ENCODE assay signal across 12 cellular contexts in genomic region chr17:81052199-81052997, GRCh38. TPM values are rescaled to one million over a fixed set of nuclear protein-coding genes. Genes with fewer than 3 reads are reported as not detected.
A peak's percentile ranks its signal among the peaks of the same experiment; 100 is the strongest.
DNase-seq lines count a peak whose midpoint lies in the region; ATAC-seq and TF ChIP-seq lines count a peak whose summit lies in the region.
"Had no signal": no experiment of that assay in that cellular context is flagged by ENCODE, and none has a peak within 500 bp of the region (broad histone marks: within the 10 kb centered on the region; RNA-seq: fewer than 3 reads in every experiment).

No MANE protein-coding gene starts in this region.

- no peak overlapping the region for H3K56ac ChIP-seq in H9 (ENCODE audit: insufficient read length, low read depth, low read length)

- H3K79me2 ChIP-seq in H9 (ENCODE audit: insufficient read depth, low read length): peaks cover 2% of the 10 kb centered on the region; the same call in 1 of the 2 replicates

- no peak overlapping the region for H2AFZ ChIP-seq in H9 (ENCODE audit: low read length)

- H3K23ac ChIP-seq in H9 (ENCODE audit: insufficient read length, low read depth, low read length): no peak overlapping the region

- no peak overlapping the region for H3K14ac ChIP-seq in H9 (ENCODE audit: insufficient read depth, low read length)

- WGBS in H9 (ENCODE audit: extremely low coverage, insufficient read length, low lambda C conversion rate): no CpG with 5 or more reads among the region's 31 CpGs

- H3K18ac ChIP-seq in H9 (ENCODE audit: insufficient read length, low read depth, low read length): no peak overlapping the region

- DNase-seq in H9 (peak; percentile 51), RPMI8226 (peak; percentile 88), left cardiac atrium (peak; percentile 69), gastrocnemius medialis (no peak), DMS53 (lab: John Stamatoyannopoulos, UW) (no peak), NCI-H1105 treated with DMSO at 0.1 percent for 48 hours (lab: John Stamatoyannopoulos, UW) (no peak)
- DNase-seq in activated CD4-positive, alpha-beta T cell treated with anti-CD3 and anti-CD28 coated beads for 36 hours: no peak
- DNase-seq: CD8-positive, alpha-beta T cell; effector memory CD4-positive, alpha-beta T cell; naive thymus-derived CD4-positive, alpha-beta T cell had no signal

- TF ChIP-seq CTCF in H9 (conservative IDR thresholded peaks at IDR 0.05): no peak
- no peak for TF ChIP-seq CTCF in gastrocnemius medialis (IDR thresholded peaks at IDR 0.05 in 4 of 5, conservative IDR thresholded peaks at IDR 0.05 in 1 of 5)

- no peak overlapping the region for H3K4me2 ChIP-seq in H9 (ENCODE audit: insufficient read depth, insufficient read length, low read length)

- H3K36me3 Mint-ChIP-seq in H9 (ENCODE audit: insufficient read depth in 1 of 3, low read depth in 3 of 3): no peaks in the 10 kb centered on the region; a peak in 1 of 7 replicates
- no peaks in the 10 kb centered on the region for H3K36me3 Mint-ChIP-seq in activated CD4-positive, alpha-beta T cell treated with anti-CD3 and anti-CD28 coated beads for 36 hours (ENCODE audit: low read depth)
- H3K36me3 Mint-ChIP-seq: CD8-positive, alpha-beta T cell; naive thymus-derived CD4-positive, alpha-beta T cell had no signal

- intact Hi-C loops in left cardiac atrium (cut with DNase I) (no loop called here), gastrocnemius medialis (cut with DNase I; ENCODE audit: low total_unique reads) (no loop called here)
- intact Hi-C loops in activated CD4-positive, alpha-beta T cell treated with anti-CD3 and anti-CD28 coated beads for 36 hours (cut with DNase I, micrococcal nuclease): no loop called here

- H3K4me1 Mint-ChIP-seq in H9: peaks cover 14 to 26% of the 10 kb centered on the region in 2 experiments
- H3K4me1 Mint-ChIP-seq in activated CD4-positive, alpha-beta T cell treated with anti-CD3 and anti-CD28 coated beads for 36 hours: peaks cover 7% of the 10 kb centered on the region

- no peak overlapping the region for H2AK5ac ChIP-seq in H9 (ENCODE audit: insufficient read length, low read length)

- H2BK5ac ChIP-seq in H9 (ENCODE audit: insufficient read length, low read length): no peak overlapping the region

- H2BK15ac ChIP-seq in H9 (ENCODE audit: low read depth, low read length): no peak overlapping the region

- no peak overlapping the region for H4K91ac ChIP-seq in H9 (ENCODE audit: insufficient read length, low read depth, low read length)

- no peak overlapping the region for H2BK12ac ChIP-seq in H9 (ENCODE audit: insufficient read length, low read depth, low read length)

- H3K36me3 ChIP-seq in gastrocnemius medialis: no peaks in the 10 kb centered on the region

- in situ Hi-C loops in gastrocnemius medialis (cut with MboI; ENCODE audit: low sequenced_read_pairs in 4 of 4): no loop called here

- no peak overlapping the region for H3K9ac ChIP-seq in H9 (ENCODE audit: extremely low read depth, insufficient read length, low read length)

- no peak overlapping the region for H2BK20ac ChIP-seq in H9 (ENCODE audit: low read depth, low read length, poor library complexity, severe bottlenecking)

- POLR2A ChIA-PET in activated CD4-positive, alpha-beta T cell treated with anti-CD3 and anti-CD28 coated beads for 36 hours (lab: Charles Lee): no interaction called here

- no peak overlapping the region; a peak in 2 of 5 replicates for H3K4me3 Mint-ChIP-seq in H9
- no peak overlapping the region for H3K4me3 Mint-ChIP-seq in activated CD4-positive, alpha-beta T cell treated with anti-CD3 and anti-CD28 coated beads for 36 hours
- H3K4me3 Mint-ChIP-seq: CD8-positive, alpha-beta T cell; naive thymus-derived CD4-positive, alpha-beta T cell; stimulated activated naive CD8-positive, alpha-beta T cell treated with anti-CD3 and anti-CD28 coated beads, Interleukin-15, Interleukin-2, amounts not matched to agents 100 ng/mL and 50 ng/mL, for 24 hours had no signal

- no peaks in the 10 kb centered on the region for H3K79me1 ChIP-seq in H9 (ENCODE audit: insufficient read depth, low read depth, low read length, poor library complexity, severe bottlenecking)

- H3K27ac Mint-ChIP-seq in H9: peak overlapping the region; percentile 39 to 89 (median 83); a peak in 4 of 7 replicates
- no peak overlapping the region for H3K27ac Mint-ChIP-seq in activated CD4-positive, alpha-beta T cell treated with anti-CD3 and anti-CD28 coated beads for 36 hours
- H3K27ac Mint-ChIP-seq: CD8-positive, alpha-beta T cell; stimulated activated naive CD8-positive, alpha-beta T cell treated with anti-CD3 and anti-CD28 coated beads, Interleukin-15, Interleukin-2, amounts not matched to agents 100 ng/mL and 50 ng/mL, for 24 hours had no signal

- no peak overlapping the region for H3T11ph ChIP-seq in H9 (ENCODE audit: low read length)

- TF ChIP-seq POLR2A in gastrocnemius medialis (IDR thresholded peaks at IDR 0.05): no peak

- no peaks in the 10 kb centered on the region for H3K27me3 Mint-ChIP-seq in H9 (ENCODE audit: low read depth)
- no peaks in the 10 kb centered on the region for H3K27me3 Mint-ChIP-seq in activated CD4-positive, alpha-beta T cell treated with anti-CD3 and anti-CD28 coated beads for 36 hours
- H3K27me3 Mint-ChIP-seq: naive thymus-derived CD4-positive, alpha-beta T cell; stimulated activated naive CD8-positive, alpha-beta T cell treated with anti-CD3 and anti-CD28 coated beads, Interleukin-15, Interleukin-2, amounts not matched to agents 100 ng/mL and 50 ng/mL, for 24 hours had no signal

- peak overlapping the region in 1 of 4 donors; percentile 18 for H3K4me3 ChIP-seq in gastrocnemius medialis

- H3K9me3 ChIP-seq in H9 (ENCODE audit: control insufficient read depth, low read depth, low read length) (no peaks in the 10 kb centered on the region), gastrocnemius medialis (no peaks in the 10 kb centered on the region)

- H3K23me2 ChIP-seq in H9 (ENCODE audit: insufficient read length, low read depth, low read length, poor library complexity, severe bottlenecking): no peaks in the 10 kb centered on the region

- H3K4ac ChIP-seq in H9 (ENCODE audit: low read depth, low read length): no peak overlapping the region

- CTCF ChIA-PET in activated CD4-positive, alpha-beta T cell treated with anti-CD3 and anti-CD28 coated beads for 36 hours (lab: Charles Lee): interaction anchor here (0.6 kb wide), 1 partner anchor 580 kb away, joined by 3 read pairs; no protein-coding TSS in a partner anchor

- H3K9me3 Mint-ChIP-seq in H9: no peaks in the 10 kb centered on the region
- no peaks in the 10 kb centered on the region for H3K9me3 Mint-ChIP-seq in activated CD4-positive, alpha-beta T cell treated with anti-CD3 and anti-CD28 coated beads for 36 hours (ENCODE audit: low read depth)
- H3K9me3 Mint-ChIP-seq: CD8-positive, alpha-beta T cell; naive thymus-derived CD4-positive, alpha-beta T cell; stimulated activated naive CD8-positive, alpha-beta T cell treated with anti-CD3 and anti-CD28 coated beads, Interleukin-15, Interleukin-2, amounts not matched to agents 100 ng/mL and 50 ng/mL, for 24 hours had no signal

- H4K20me1 ChIP-seq in H9 (ENCODE audit: control insufficient read depth, insufficient read depth, insufficient read length): peaks cover 2% of the 10 kb centered on the region

- H4K8ac ChIP-seq in H9 (replicated peaks; ENCODE audit: insufficient read length, low read depth, low read length): no peak overlapping the region

- H3K4me1 ChIP-seq in H9 (ENCODE audit: insufficient read depth, low read length) (no peaks in the 10 kb centered on the region), gastrocnemius medialis (peaks cover 9 to 15% of the 10 kb centered on the region in 2 donors)

- H3K27me3 ChIP-seq in H9 (ENCODE audit: insufficient read depth, low read length) (no peaks in the 10 kb centered on the region), gastrocnemius medialis (no peaks in the 10 kb centered on the region)

- H3K27ac ChIP-seq in H9 (ENCODE audit: insufficient read length, low read depth, low read length): no peak overlapping the region
- peak overlapping the region; percentile 37 to 74 (median 72) for H3K27ac ChIP-seq in gastrocnemius medialis

- H4K5ac ChIP-seq in H9 (ENCODE audit: insufficient read length, low read depth, low read length): no peak overlapping the region

- ATAC-seq in left cardiac atrium (peak in 1 of 2 donors; percentile 3), gastrocnemius medialis (peak in 1 of 2 donors; percentile 18), GM18909 (IDR thresholded peaks at IDR 0.05; ENCODE audit: poor library complexity, unreplicated experiment) (no peak)
- ATAC-seq in activated CD4-positive, alpha-beta T cell treated with anti-CD3 and anti-CD28 coated beads for 36 hours: no peak
- ATAC-seq: CD8-positive, alpha-beta T cell; naive thymus-derived CD4-positive, alpha-beta T cell had no signal

- H2BK120ac ChIP-seq in H9 (ENCODE audit: low read depth, low read length, poor library complexity, severe bottlenecking): no peak overlapping the region

RNA-seq across cellular contexts. Expression of gene BAIAP2, which starts 17.4 kb away (rescaled TPM):
- total RNA-seq in H9 (2021): 26.7 and 27.8 TPM in 2 replicates
- 10 to 100 TPM; 32.8 to 38.0 TPM for total RNA-seq in left cardiac atrium
- total RNA-seq in gastrocnemius medialis: 10 to 100 TPM in 3 of 4 donors, 1 to 10 TPM in 1; 7.3 to 36.1 (median 15.4) TPM
- total RNA-seq in activated CD4-positive, alpha-beta T cell treated with anti-CD3 and anti-CD28 coated beads for 36 hours: 1 to 10 TPM; 4.6 to 5.0 TPM

Comparison
In these comparisons a context has a peak if more than half of its experiments do, and no peak if none do; other contexts are left out.
1. DNase-seq: peak in H9 (single experiment), RPMI8226 (single experiment) and left cardiac atrium (single experiment); none in gastrocnemius medialis (0 of 2), activated CD4-positive, alpha-beta T cell treated with anti-CD3 and anti-CD28 coated beads for 36 hours (single experiment), DMS53 (single experiment) and NCI-H1105 treated with DMSO at 0.1 percent for 48 hours (single experiment).